ENCODE assay signal across 37 cellular contexts in genomic region chr1:213773975-213774374, GRCh38.
"Had no signal": no experiment of that assay in that cellular context is flagged by ENCODE, and none has a peak within 500 bp of the region (broad histone marks: within the 10 kb centered on the region; RNA-seq: fewer than 3 reads in every experiment).

No MANE protein-coding gene starts in this region.

- H3K4me1 ChIP-seq: adrenal gland, body of pancreas, breast epithelium had no signal

- H3K27ac Mint-ChIP-seq: activated B cell treated with CpG ODN at 0.5 μM for 24 hours; activated CD4-positive, alpha-beta memory T cell treated with anti-CD3 and anti-CD28 coated beads for 36 hours; activated CD4-positive, alpha-beta T cell treated with anti-CD3 and anti-CD28 coated beads, Interleukin-2, amount 10 ng/mL, durations not matched to agents 24 days and 14 days; activated CD8-positive, alpha-beta T cell treated with anti-CD3 and anti-CD28 coated beads for 36 hours; activated naive CD4-positive, alpha-beta T cell treated with anti-CD3 and anti-CD28 coated beads for 36 hours; activated naive CD4-positive, alpha-beta T cell treated with anti-CD3 and anti-CD28 coated beads, Interleukin-2, amount 50 U/mL, for 72 hours; activated naive CD8-positive, alpha-beta T cell treated with anti-CD3 and anti-CD28 coated beads for 36 hours; activated T-cell treated with anti-CD3 and anti-CD28 coated beads, Interleukin-2, amount 50 U/mL, for 72 hours; activated T-helper 1 cell treated with anti-CD3 and anti-CD28 coated beads, Interleukin-12 subunit alpha, Interleukin-12 subunit beta, Interleukin-2, Interleukin-4 antibody, amounts not matched to agents 30 ng/mL and 10 ng/mL and 1 ng/mL, durations not matched to agents 14 hours and 24 hours and 36 hours; activated T-helper 17 cell treated with anti-CD3 and anti-CD28 coated beads, Interleukin-2, amount 50 U/mL, for 72 hours; T-helper 1 cell treated with Interleukin-12 subunit alpha and Interleukin-12 subunit beta and Interleukin-4 antibody, amounts not matched to agents 30 μg/mL and 1 μg/mL, for 36 hours; T-helper 2 cell treated with Interferon-gamma antibody and Interleukin-4, amounts not matched to agents 5 μg/mL and 100 μg/mL, for 36 hours had no signal

- ATAC-seq: activated CD8-positive, alpha-beta T cell treated with anti-CD3 and anti-CD28 coated beads for 36 hours; activated naive CD4-positive, alpha-beta T cell treated with anti-CD3 and anti-CD28 coated beads, Interleukin-2, amount 50 U/mL, for 72 hours; activated T-cell treated with anti-CD3 and anti-CD28 coated beads, Interleukin-2, amount 50 U/mL, for 4 hours; activated T-cell treated with anti-CD3 and anti-CD28 coated beads, Interleukin-2, amount 50 U/mL, for 72 hours; activated T-helper 17 cell treated with anti-CD3 and anti-CD28 coated beads, Interleukin-2, amount 50 U/mL, for 72 hours; body of pancreas had no signal

- H3K36me3 Mint-ChIP-seq: activated CD4-positive, alpha-beta memory T cell treated with anti-CD3 and anti-CD28 coated beads for 36 hours; activated naive CD4-positive, alpha-beta T cell treated with anti-CD3 and anti-CD28 coated beads, Interleukin-2, amount 50 U/mL, for 72 hours; activated naive CD8-positive, alpha-beta T cell treated with anti-CD3 and anti-CD28 coated beads for 36 hours had no signal

- H3K36me3 ChIP-seq: adrenal gland, brain microvascular endothelial cell, breast epithelium had no signal

- H3K27me3 Mint-ChIP-seq: activated B cell treated with CpG ODN at 0.5 μM for 24 hours; activated CD4-positive, alpha-beta memory T cell treated with anti-CD3 and anti-CD28 coated beads for 36 hours; activated T-helper 17 cell treated with anti-CD3 and anti-CD28 coated beads, Interleukin-2, amount 50 U/mL, for 72 hours; central memory CD8-positive, alpha-beta T cell had no signal

- H3K4me3 Mint-ChIP-seq: activated B cell treated with CpG ODN at 0.5 μM for 24 hours; activated CD4-positive, alpha-beta memory T cell treated with anti-CD3 and anti-CD28 coated beads for 36 hours; activated CD4-positive, alpha-beta T cell treated with anti-CD3 and anti-CD28 coated beads, Interleukin-2, amount 10 ng/mL, durations not matched to agents 24 days and 14 days; activated CD8-positive, alpha-beta T cell treated with anti-CD3 and anti-CD28 coated beads for 36 hours; activated naive CD4-positive, alpha-beta T cell treated with anti-CD3 and anti-CD28 coated beads for 36 hours; activated naive CD8-positive, alpha-beta T cell treated with anti-CD3 and anti-CD28 coated beads for 36 hours; activated T-cell treated with anti-CD3 and anti-CD28 coated beads, Interleukin-2, amount 50 U/mL, for 4 hours; activated T-cell treated with anti-CD3 and anti-CD28 coated beads, Interleukin-2, amount 50 U/mL, for 72 hours; activated T-helper 1 cell treated with anti-CD3 and anti-CD28 coated beads, Interleukin-12 subunit alpha, Interleukin-12 subunit beta, Interleukin-2, Interleukin-4 antibody, amounts not matched to agents 30 ng/mL and 10 ng/mL and 1 ng/mL, durations not matched to agents 14 hours and 24 hours and 36 hours; activated T-helper 17 cell treated with anti-CD3 and anti-CD28 coated beads, Interleukin-2, amount 50 U/mL, for 72 hours; central memory CD8-positive, alpha-beta T cell; T-helper 1 cell treated with Interleukin-12 subunit alpha and Interleukin-12 subunit beta and Interleukin-4 antibody, amounts not matched to agents 30 μg/mL and 1 μg/mL, for 36 hours; T-helper 2 cell treated with Interferon-gamma antibody and Interleukin-4, amounts not matched to agents 5 μg/mL and 100 μg/mL, for 36 hours had no signal

- H3K9me3 ChIP-seq: adrenal gland, body of pancreas, breast epithelium had no signal

- H3K4me3 ChIP-seq: adrenal gland, body of pancreas, breast epithelium had no signal

- H3K9me3 Mint-ChIP-seq: activated CD4-positive, alpha-beta T cell treated with anti-CD3 and anti-CD28 coated beads, Interleukin-2, amount 10 ng/mL, durations not matched to agents 24 days and 14 days; activated CD8-positive, alpha-beta T cell treated with anti-CD3 and anti-CD28 coated beads for 36 hours; activated naive CD4-positive, alpha-beta T cell treated with anti-CD3 and anti-CD28 coated beads for 36 hours; activated naive CD8-positive, alpha-beta T cell treated with anti-CD3 and anti-CD28 coated beads for 36 hours; activated T-cell treated with anti-CD3 and anti-CD28 coated beads, Interleukin-2, amount 50 U/mL, for 4 hours; activated T-cell treated with anti-CD3 and anti-CD28 coated beads, Interleukin-2, amount 50 U/mL, for 72 hours; activated T-helper 1 cell treated with anti-CD3 and anti-CD28 coated beads, Interleukin-12 subunit alpha, Interleukin-12 subunit beta, Interleukin-2, Interleukin-4 antibody, amounts not matched to agents 30 ng/mL and 10 ng/mL and 1 ng/mL, durations not matched to agents 14 hours and 24 hours and 36 hours; T-helper 2 cell treated with Interferon-gamma antibody and Interleukin-4, amounts not matched to agents 5 μg/mL and 100 μg/mL, for 36 hours had no signal

- H3K4me1 Mint-ChIP-seq: activated B cell treated with CpG ODN at 0.5 μM for 24 hours; activated naive CD8-positive, alpha-beta T cell treated with anti-CD3 and anti-CD28 coated beads for 36 hours; activated T-helper 17 cell treated with anti-CD3 and anti-CD28 coated beads, Interleukin-2, amount 50 U/mL, for 72 hours; central memory CD8-positive, alpha-beta T cell had no signal

- H3K27me3 ChIP-seq: adrenal gland, body of pancreas, brain microvascular endothelial cell, breast epithelium had no signal

- DNase-seq: activated B cell treated with CpG ODN at 0.5 μM for 24 hours; activated CD4-positive, alpha-beta memory T cell treated with anti-CD3 and anti-CD28 coated beads for 36 hours; activated CD4-positive, alpha-beta T cell treated with anti-CD3 and anti-CD28 coated beads for 4 hours; activated CD4-positive, alpha-beta T cell treated with anti-CD3 and anti-CD28 coated beads, Interleukin-2, amount 10 ng/mL, durations not matched to agents 24 days and 14 days; activated CD4-positive, alpha-beta T cell treated with anti-CD3 and anti-CD28 coated beads, Interleukin-2, amount 50 U/mL, for 1 hour; activated CD4-positive, alpha-beta T cell treated with anti-CD3 and anti-CD28 coated beads, Interleukin-2, amount 50 U/mL, for 4 hours; activated CD4-positive, CD25-positive, alpha-beta regulatory T cell treated with anti-CD3 and anti-CD28 coated beads, Interleukin-2, amount 50 U/mL, for 72 hours; activated CD8-positive, alpha-beta memory T cell treated with anti-CD3 and anti-CD28 coated beads, Interleukin-2, amount 50 U/mL, for 4 hours; activated CD8-positive, alpha-beta T cell treated with anti-CD3 and anti-CD28 coated beads for 36 hours; activated effector memory CD4-positive, alpha-beta T cell treated with anti-CD3 and anti-CD28 coated beads, Interleukin-2, amount 50 U/mL, for 16 hours; activated gamma-delta T cell treated with Interleukin-2 at 50 U/mL for 16 hours; activated naive CD4-positive, alpha-beta T cell; activated naive CD4-positive, alpha-beta T cell treated with anti-CD3 and anti-CD28 coated beads for 36 hours; activated naive CD4-positive, alpha-beta T cell treated with anti-CD3 and anti-CD28 coated beads, Interleukin-2, amount 50 U/mL, for 16 hours; activated naive CD8-positive, alpha-beta T cell treated with anti-CD3 and anti-CD28 coated beads for 36 hours; activated T-cell treated with anti-CD3 and anti-CD28 coated beads for 4 hours; activated T-cell treated with anti-CD3 and anti-CD28 coated beads, Interleukin-2, amount 50 U/mL, for 1 hour; activated T-cell treated with anti-CD3 and anti-CD28 coated beads, Interleukin-2, amount 50 U/mL, for 4 hours; activated T-cell treated with anti-CD3 and anti-CD28 coated beads, Interleukin-2, amount 50 U/mL, for 72 hours; adrenal gland; amniotic stem cell; aorta; body of pancreas; brain microvascular endothelial cell; cerebellar nuclear complex; T-helper 1 cell; T-helper 2 cell; T-helper 9 cell had no signal

- H3K27ac ChIP-seq: adrenal gland, body of pancreas, brain microvascular endothelial cell, breast epithelium, VCaP had no signal

- FAIRE-seq: astrocyte had no signal
